In the genomic region with DNA sequence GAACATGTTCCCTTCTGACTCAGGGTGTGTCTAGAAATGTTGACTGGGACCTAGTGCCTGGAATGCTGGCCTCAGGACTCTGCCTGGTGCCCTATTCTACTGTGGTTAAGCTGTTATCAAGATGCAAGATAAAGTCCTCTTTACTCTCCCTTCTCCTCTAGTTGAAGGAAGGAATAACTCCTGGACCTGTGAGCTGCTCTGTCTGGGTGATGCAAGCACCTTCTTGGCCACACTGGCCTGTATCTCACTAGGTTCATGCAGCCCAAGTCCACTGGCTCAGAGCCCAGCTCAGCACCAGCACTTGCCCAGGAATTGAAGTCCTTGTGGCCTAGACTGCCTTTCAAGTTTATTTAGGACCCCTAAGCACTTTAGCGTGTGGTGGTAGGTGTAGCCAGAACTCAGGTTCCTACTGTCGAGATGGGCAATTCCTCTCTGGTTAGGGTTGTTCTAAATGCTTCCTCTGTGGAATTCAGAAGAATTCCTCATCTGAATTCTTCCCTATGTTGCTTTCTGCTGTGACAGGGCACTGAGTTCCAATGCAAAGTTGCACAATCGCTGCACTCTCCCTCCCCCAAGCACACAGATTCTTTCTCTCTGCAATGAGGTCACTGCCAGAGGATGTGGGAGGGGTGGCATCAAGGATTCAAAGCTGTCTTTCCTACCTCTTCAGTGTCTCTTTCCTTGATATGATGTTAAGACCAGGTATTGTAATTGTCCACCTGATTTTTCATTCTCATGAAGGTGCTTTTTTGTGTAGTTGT, we compare ENCODE assay signal across 16 cellular contexts. TPM values are rescaled to one million over a fixed set of nuclear protein-coding genes. Genes with fewer than 3 reads are reported as not detected.
DNase-seq lines count a peak whose midpoint lies in the region; ATAC-seq and TF ChIP-seq lines count a peak whose summit lies in the region.
"Had no signal": no experiment of that assay in that cellular context is flagged by ENCODE, and none has a peak within 500 bp of the region (broad histone marks: within the 10 kb centered on the region; RNA-seq: fewer than 3 reads in every experiment).

No MANE protein-coding gene starts in this region.

- TF ChIP-seq POLR2A in transverse colon (IDR thresholded peaks at IDR 0.05) (no peak), sigmoid colon (IDR thresholded peaks at IDR 0.05) (no peak)

- no peaks in the 10 kb centered on the region for H3K27me3 ChIP-seq in foreskin keratinocyte
- H3K27me3 ChIP-seq in transverse colon: no peaks in the 10 kb centered on the region
- H3K27me3 ChIP-seq in sigmoid colon: no peaks in the 10 kb centered on the region

- DNase-seq in GM04503 (ENCODE audit: low read depth) (peak; percentile 28), RWPE1 (ENCODE audit: low spot score) (peak; percentile 8), foreskin keratinocyte (peak; percentile 33 to 70), omental fat pad (ENCODE audit: low spot score) (no peak), transverse colon (no peak), sigmoid colon (no peak), NCI-H1436 treated with DMSO at 0.1 percent for 48 hours (lab: John Stamatoyannopoulos, UW) (no peak), NCI-H146 treated with DMSO at 0.1 percent for 48 hours (lab: John Stamatoyannopoulos, UW; ENCODE audit: unreplicated experiment) (no peak)
- DNase-seq: activated T-cell treated with anti-CD3 and anti-CD28 coated beads for 4 hours; CD8-positive, alpha-beta memory T cell; glutamatergic neuron; GOT3; midbrain; NCI-H345; RPMI8226 had no signal

- in situ Hi-C loops in transverse colon (cut with MboI; ENCODE audit: low pct_ligation_motif_present in 1 of 4, low pct_unique_long_range_greater_than_20kb in 1 of 4, low sequenced_read_pairs in 3 of 4): no loop called here

- H3K36me3 ChIP-seq in transverse colon: no peaks in the 10 kb centered on the region
- no peaks in the 10 kb centered on the region for H3K36me3 ChIP-seq in sigmoid colon

- WGBS in transverse colon (ENCODE audit: low coverage in 1 of 2), 2 donors: 81% methylated on average over 3 of the region's 3 CpGs; no CpG with 5 or more reads in 1 of the 2 donors
- WGBS in sigmoid colon, 2 donors: 76 to 84% methylated on average over 3 of the region's 3 CpGs

- ATAC-seq in foreskin keratinocyte: peak; percentile 53
- ATAC-seq in omental fat pad (ENCODE audit: low FRiP score): peak; percentile 70

- no peaks in the 10 kb centered on the region for H3K4me1 ChIP-seq in foreskin keratinocyte
- H3K4me1 ChIP-seq in transverse colon: no peaks in the 10 kb centered on the region
- H3K4me1 ChIP-seq in sigmoid colon: no peaks in the 10 kb centered on the region

- no peak overlapping the region for H3K4me3 ChIP-seq in transverse colon
- H3K4me3 ChIP-seq in sigmoid colon: no peak overlapping the region

- POLR2A ChIA-PET in RWPE1 (lab: Yijun Ruan, JAX; ENCODE audit: low non-redundant PET): no interaction called here

- no peaks in the 10 kb centered on the region for H3K9me3 ChIP-seq in transverse colon
- no peaks in the 10 kb centered on the region for H3K9me3 ChIP-seq in sigmoid colon

- TF ChIP-seq CTCF in RWPE1 (conservative IDR thresholded peaks at IDR 0.05; ENCODE audit: low read depth) (no peak), foreskin keratinocyte (conservative IDR thresholded peaks at IDR 0.05) (no peak), omental fat pad (IDR thresholded peaks at IDR 0.05) (no peak), transverse colon (IDR thresholded peaks at IDR 0.05) (no peak), sigmoid colon (IDR thresholded peaks at IDR 0.05) (no peak)

- intact Hi-C loops in transverse colon (cut with DNase I; ENCODE audit: low total_unique reads) (no loop called here), sigmoid colon (cut with DNase I) (no loop called here)

- CTCF ChIA-PET in RWPE1 (lab: Yijun Ruan, JAX): no interaction called here

- peak overlapping the region; percentile 22 for H3K27ac ChIP-seq in RWPE1
- no peak overlapping the region for H3K27ac ChIP-seq in foreskin keratinocyte
- no peak overlapping the region for H3K27ac ChIP-seq in transverse colon
- H3K27ac ChIP-seq in sigmoid colon: no peak overlapping the region
- H3K27ac ChIP-seq: VCaP had no signal

- TF ChIP-seq EP300 in transverse colon (IDR thresholded peaks at IDR 0.05; ENCODE audit: low read depth): no peak
- no peak for TF ChIP-seq EP300 in sigmoid colon (IDR thresholded peaks at IDR 0.05)

RNA-seq across cellular contexts. Expression of a gene that starts 54.7 kb away (rescaled TPM):
- total RNA-seq in foreskin keratinocyte (not detected in 2 replicates), omental fat pad (not detected), transverse colon (under 1 TPM in 1 of 4 donors, not detected in 3; 0.32 TPM), sigmoid colon (under 1 TPM in 1 of 4 donors, not detected in 3; 0.28 TPM)
- polyA plus RNA-seq in foreskin keratinocyte (not detected in 2 replicates), sigmoid colon (not detected)
- total RNA-seq: CD8-positive, alpha-beta memory T cell had no signal
- polyA plus RNA-seq: CD8-positive, alpha-beta memory T cell had no signal

Comparison
In these comparisons a context has a peak if more than half of its experiments do, and no peak if none do; other contexts are left out.
1. DNase-seq: peak in GM04503 (single experiment), RWPE1 (single experiment) and foreskin keratinocyte (2 of 2); none in omental fat pad (single experiment), transverse colon (single experiment), sigmoid colon (single experiment), NCI-H1436 treated with DMSO at 0.1 percent for 48 hours (single experiment) and NCI-H146 treated with DMSO at 0.1 percent for 48 hours (single experiment).